17 cellular contexts compared by ENCODE assay signal in genomic region chr16:12468552-12468951, GRCh38.
DNase-seq lines count a peak whose midpoint lies in the region; ATAC-seq and TF ChIP-seq lines count a peak whose summit lies in the region.
"Had no signal": no experiment of that assay in that cellular context is flagged by ENCODE, and none has a peak within 500 bp of the region (broad histone marks: within the 10 kb centered on the region; RNA-seq: fewer than 3 reads in every experiment).

No MANE protein-coding gene starts in this region.

- H3K4me3 Mint-ChIP-seq in endothelial cell (ENCODE audit: unreplicated experiment), result no peak overlapping the region
- H3K4me3 Mint-ChIP-seq in activated T-cell treated with anti-CD3 and anti-CD28 coated beads, Interleukin-2, amount 50 U/mL, for 4 hours, result no peak overlapping the region
- H3K4me3 Mint-ChIP-seq: CD4-positive, CD25-positive, alpha-beta regulatory T cell had no signal

- no peaks in the 10 kb centered on the region for H3K27me3 Mint-ChIP-seq in endothelial cell (ENCODE audit: unreplicated experiment)
- H3K27me3 Mint-ChIP-seq in activated T-cell treated with anti-CD3 and anti-CD28 coated beads, Interleukin-2, amount 50 U/mL, for 4 hours (ENCODE audit: low read depth), result no peaks in the 10 kb centered on the region
- H3K27me3 Mint-ChIP-seq: CD4-positive, CD25-positive, alpha-beta regulatory T cell; IgD-negative memory B cell had no signal

- TF ChIP-seq CTCF in endothelial cell (IDR thresholded peaks at IDR 0.05; ENCODE audit: unreplicated experiment) (peak; percentile 46), retinal pigment epithelial cell (conservative IDR thresholded peaks at IDR 0.05; ENCODE audit: low read depth, low read length) (peak; percentile 9)

- DNase-seq in NCI-H345 (lab: John Stamatoyannopoulos, UW) (peak; percentile 53), NCI-H345 treated with DMSO at 0.1 percent for 48 hours (lab: John Stamatoyannopoulos, UW; ENCODE audit: unreplicated experiment) (no peak), NCI-H146 (lab: John Stamatoyannopoulos, UW) (peak; percentile 72), endothelial cell (ENCODE audit: low spot score) (peak; percentile 29), retinal pigment epithelial cell (ENCODE audit: low read depth) (no peak), OCI-M1 (lab: John Stamatoyannopoulos, UW) (no peak)
- DNase-seq in activated T-cell treated with anti-CD3 and anti-CD28 coated beads, Interleukin-2, amount 50 U/mL, for 48 hours, result no peak
- DNase-seq in activated T-cell treated with anti-CD3 and anti-CD28 coated beads, Interleukin-2, amount 50 U/mL, for 4 hours, result no peak
- DNase-seq: activated effector memory CD4-positive, alpha-beta T cell treated with anti-CD3 and anti-CD28 coated beads, Interleukin-2, amount 50 U/mL, for 16 hours; amygdala; CD4-positive, CD25-positive, alpha-beta regulatory T cell; DND-41; NCI-H510A treated with DMSO at 0.1 percent for 48 hours; ovary; spleen; stimulated activated naive CD4-positive, alpha-beta T cell had no signal

- ATAC-seq in activated T-cell treated with anti-CD3 and anti-CD28 coated beads, Interleukin-2, amount 50 U/mL, for 4 hours, result no peak

- no peak overlapping the region for H3K4me3 ChIP-seq in retinal pigment epithelial cell (ENCODE audit: low read length)
- H3K4me3 ChIP-seq: ovary, spleen had no signal

- no peak overlapping the region for H3K27ac Mint-ChIP-seq in endothelial cell (ENCODE audit: unreplicated experiment)
- H3K27ac Mint-ChIP-seq: CD4-positive, CD25-positive, alpha-beta regulatory T cell had no signal

- no peaks in the 10 kb centered on the region for H3K9me3 Mint-ChIP-seq in endothelial cell (ENCODE audit: unreplicated experiment)
- H3K9me3 Mint-ChIP-seq in activated T-cell treated with anti-CD3 and anti-CD28 coated beads, Interleukin-2, amount 50 U/mL, for 4 hours, result no peaks in the 10 kb centered on the region
- H3K9me3 Mint-ChIP-seq: IgD-negative memory B cell had no signal

- peaks cover 4% of the 10 kb centered on the region for H3K36me3 Mint-ChIP-seq in endothelial cell (ENCODE audit: low read depth, unreplicated experiment)
- peaks cover 4% of the 10 kb centered on the region for H3K36me3 Mint-ChIP-seq in activated T-cell treated with anti-CD3 and anti-CD28 coated beads, Interleukin-2, amount 50 U/mL, for 4 hours (ENCODE audit: insufficient read depth)
- H3K36me3 Mint-ChIP-seq: CD4-positive, CD25-positive, alpha-beta regulatory T cell; IgD-negative memory B cell had no signal

- peaks cover 4% of the 10 kb centered on the region for H3K4me1 Mint-ChIP-seq in endothelial cell (ENCODE audit: unreplicated experiment)
- no peaks in the 10 kb centered on the region for H3K4me1 Mint-ChIP-seq in activated T-cell treated with anti-CD3 and anti-CD28 coated beads, Interleukin-2, amount 50 U/mL, for 4 hours (ENCODE audit: low read depth)

Comparison
In these comparisons a context has a peak if more than half of its experiments do, and no peak if none do; other contexts are left out.
1. DNase-seq: peak in NCI-H345 (single experiment), NCI-H146 (single experiment) and endothelial cell (single experiment); none in NCI-H345 treated with DMSO at 0.1 percent for 48 hours (single experiment), retinal pigment epithelial cell (single experiment), activated T-cell treated with anti-CD3 and anti-CD28 coated beads, Interleukin-2, amount 50 U/mL, for 48 hours (0 of 2), activated T-cell treated with anti-CD3 and anti-CD28 coated beads, Interleukin-2, amount 50 U/mL, for 4 hours (single experiment) and OCI-M1 (single experiment).